Comparison of ENCODE assay signal across 1 cellular context in genomic region chr16:82067810-82068325, GRCh38.
TF ChIP-seq lines count a peak whose summit lies in the region.

No MANE protein-coding gene starts in this region.

TF ChIP-seq in HepG2, 621 proteins besides CTCF, POLR2A, EP300 and RAD21 (continued from another document and continues in another):
- TF ChIP-seq FOXA3 (CRISPR knock-in tag; IDR thresholded peaks at IDR 0.05) (0 out of 2 replicates have a peak, but pooled peaks have one; percentile 2), GATAD2A (CRISPR knock-in tag; IDR thresholded peaks at IDR 0.05) (no peak), NRL (CRISPR knock-in tag; IDR thresholded peaks at IDR 0.05; ENCODE audit: borderline replicate concordance) (no peak), SRSF4 (IDR thresholded peaks at IDR 0.05; ENCODE audit: low read depth, low read length, poor library complexity, severe bottlenecking) (no peak), FIP1L1 (IDR thresholded peaks at IDR 0.05; ENCODE audit: borderline replicate concordance, insufficient read depth, low read depth, low read length) (no peak), KDM4B (CRISPR knock-in tag; IDR thresholded peaks at IDR 0.05) (no peak), MLLT10 (CRISPR knock-in tag; IDR thresholded peaks at IDR 0.05) (no peak), TFAP4 (IDR thresholded peaks at IDR 0.05; ENCODE audit: borderline replicate concordance, low read depth) (no peak), TFDP1 (CRISPR knock-in tag; IDR thresholded peaks at IDR 0.05; ENCODE audit: borderline replicate concordance) (no peak), LRRFIP1 (CRISPR knock-in tag; conservative IDR thresholded peaks at IDR 0.05) (no peak), FOXA1 (IDR thresholded peaks at IDR 0.05) (no peak), FOXA1 (CRISPR knock-in tag; IDR thresholded peaks at IDR 0.05) (no peak), BCL3 (CRISPR knock-in tag; IDR thresholded peaks at IDR 0.05) (no peak), ZNF670 (CRISPR knock-in tag; IDR thresholded peaks at IDR 0.05; ENCODE audit: borderline replicate concordance) (0 out of 2 replicates have a peak, but pooled peaks have one; percentile 33), NFATC3 (CRISPR knock-in tag; IDR thresholded peaks at IDR 0.05) (no peak), ZNF280D (CRISPR knock-in tag; IDR thresholded peaks at IDR 0.05) (no peak), PHF20 (CRISPR knock-in tag; IDR thresholded peaks at IDR 0.05) (no peak), KDM2A (CRISPR knock-in tag; IDR thresholded peaks at IDR 0.05; ENCODE audit: borderline replicate concordance, low read depth) (no peak), E2F1 (CRISPR knock-in tag; IDR thresholded peaks at IDR 0.05) (no peak), ZBTB25 (CRISPR knock-in tag; IDR thresholded peaks at IDR 0.05) (no peak), SMARCC2 (IDR thresholded peaks at IDR 0.05) (no peak), RBM39 (IDR thresholded peaks at IDR 0.05; ENCODE audit: low read depth, low read length, poor library complexity, severe bottlenecking) (no peak), TFDP2 (CRISPR knock-in tag; IDR thresholded peaks at IDR 0.05) (no peak), ZNF318 (CRISPR knock-in tag; IDR thresholded peaks at IDR 0.05) (no peak), SETDB1 (CRISPR knock-in tag; IDR thresholded peaks at IDR 0.05; ENCODE audit: borderline replicate concordance) (no peak), ERF (CRISPR knock-in tag; IDR thresholded peaks at IDR 0.05) (no peak), SMYD3 (CRISPR knock-in tag; IDR thresholded peaks at IDR 0.05) (no peak), IKZF4 (CRISPR knock-in tag; IDR thresholded peaks at IDR 0.05; ENCODE audit: borderline replicate concordance, low read depth, not compliant biosample characterization) (no peak), ZFY (CRISPR knock-in tag; IDR thresholded peaks at IDR 0.05) (no peak), ZNF124 (CRISPR knock-in tag; IDR thresholded peaks at IDR 0.05) (no peak), SRF (IDR thresholded peaks at IDR 0.05; ENCODE audit: low read depth, low read length) (no peak), TGIF2 (CRISPR knock-in tag; IDR thresholded peaks at IDR 0.05) (no peak), NCOA5 (CRISPR knock-in tag; IDR thresholded peaks at IDR 0.05) (no peak), ZNF326 (CRISPR knock-in tag; IDR thresholded peaks at IDR 0.05; ENCODE audit: borderline replicate concordance) (no peak), ZNF674 (CRISPR knock-in tag; IDR thresholded peaks at IDR 0.05; ENCODE audit: low read depth) (no peak), RXRB (CRISPR knock-in tag; IDR thresholded peaks at IDR 0.05; ENCODE audit: borderline replicate concordance) (no peak; the same call in 1 of the 2 replicates), SALL2 (CRISPR knock-in tag; IDR thresholded peaks at IDR 0.05) (no peak), ATAD3A (CRISPR knock-in tag; IDR thresholded peaks at IDR 0.05) (no peak), NFRKB (IDR thresholded peaks at IDR 0.05) (no peak), ZBTB2 (CRISPR knock-in tag; IDR thresholded peaks at IDR 0.05; ENCODE audit: low read depth) (no peak)
